1 cellular context compared by ENCODE assay signal in genomic region chr16:183005-183404, GRCh38.
TF ChIP-seq lines count a peak whose summit lies in the region.

No MANE protein-coding gene starts in this region.

TF ChIP-seq in HepG2, 621 proteins besides CTCF, POLR2A, EP300 and RAD21:
- peak; percentile 36 for TF ChIP-seq RBM22 (optimal IDR thresholded peaks at IDR 0.05; ENCODE audit: low read length)
- TF ChIP-seq AGO2 (optimal IDR thresholded peaks at IDR 0.05; ENCODE audit: low read depth, low read length): peak; percentile 67
- TF ChIP-seq MIXL1 (CRISPR knock-in tag; IDR thresholded peaks at IDR 0.05): no peak
